ENCODE assay signal across 8 cellular contexts in genomic region chr17:77110006-77110374, GRCh38. TPM values are rescaled to one million over a fixed set of nuclear protein-coding genes. Genes with fewer than 3 reads are reported as not detected.
DNase-seq lines count a peak whose midpoint lies in the region; ATAC-seq and TF ChIP-seq lines count a peak whose summit lies in the region.

No MANE protein-coding gene starts in this region.

- H3K4me1 Mint-ChIP-seq in WTC11, result peaks cover 50% of the 10 kb centered on the region

- peaks cover 20% of the 10 kb centered on the region for H3K4me1 ChIP-seq in iPS-15b (ENCODE audit: control insufficient read depth, insufficient read depth, low read length)
- peaks cover 10 to 41% (median 27%) of the 10 kb centered on the region in 4 donors for H3K4me1 ChIP-seq in stomach

- no peaks in the 10 kb centered on the region for H3K36me3 ChIP-seq in iPS-15b (ENCODE audit: control insufficient read depth, insufficient read depth, low read length)
- H3K36me3 ChIP-seq in stomach, result no peaks in the 10 kb centered on the region

- no peaks in the 10 kb centered on the region for H3K36me3 Mint-ChIP-seq in WTC11

- no peak for TF ChIP-seq CTCF in WTC11 (IDR thresholded peaks at IDR 0.05)
- TF ChIP-seq CTCF in stomach (IDR thresholded peaks at IDR 0.05), result no peak

- no peaks in the 10 kb centered on the region for H3K27me3 ChIP-seq in iPS-15b (ENCODE audit: control insufficient read depth, insufficient read depth, low read length)
- H3K27me3 ChIP-seq in stomach, result no peaks in the 10 kb centered on the region

- TF ChIP-seq EP300 in stomach (IDR thresholded peaks at IDR 0.05), result no peak

- H3K27ac Mint-ChIP-seq in WTC11, result peak overlapping the region; percentile 96

- H3K27me3 Mint-ChIP-seq in WTC11 (ENCODE audit: low read depth), result no peaks in the 10 kb centered on the region

- H3K9me3 Mint-ChIP-seq in WTC11, result no peaks in the 10 kb centered on the region

- H3K27ac ChIP-seq in stomach, result peak overlapping the region; percentile 4 to 75 (median 69)

- H3K4me3 ChIP-seq in iPS-15b (ENCODE audit: low read depth, low read length) (no peak overlapping the region), stomach (no peak overlapping the region)

- POLR2A ChIA-PET in WTC11 (lab: Charles Lee), result no interaction called here

- TF ChIP-seq POLR2A in stomach (IDR thresholded peaks at IDR 0.05), result no peak

- peak; percentile 75 for DNase-seq in HT1080 (ENCODE audit: low read depth)
- DNase-seq in WTC11 (ENCODE audit: low spot score), result no peak
- DNase-seq in stomach, result no peak
- no peak for DNase-seq in NCI-H748 treated with DMSO at 0.1 percent for 48 hours (lab: John Stamatoyannopoulos, UW)
- DNase-seq in NCI-H82 (lab: John Stamatoyannopoulos, UW), result no peak
- DNase-seq in ecto neural progenitor cell (ENCODE audit: low spot score), result no peak

- WGBS in stomach, 5 donors, result 8 to 20% (median 12%) methylated on average over 4 of the region's 4 CpGs

- CTCF ChIA-PET in WTC11 (lab: Charles Lee), result interaction anchor here (0.6 to 1.5 kb wide), 5 partner anchors 9 to 105 kb away, joined by 3 to 9 read pairs (median 4); no protein-coding TSS in a partner anchor

- peak; percentile 36 for ATAC-seq in WTC11
- ATAC-seq in GM19452 (IDR thresholded peaks at IDR 0.05; ENCODE audit: unreplicated experiment), result no peak

- no peak overlapping the region for H3K4me3 Mint-ChIP-seq in WTC11

- H3K9ac ChIP-seq in iPS-15b (ENCODE audit: low read depth, low read length), result peak overlapping the region; percentile 9

- H3K9me3 ChIP-seq in iPS-15b (ENCODE audit: control insufficient read depth, insufficient read depth, low read length), result no peaks in the 10 kb centered on the region
- no peaks in the 10 kb centered on the region for H3K9me3 ChIP-seq in stomach

- intact Hi-C loops in stomach (cut with DNase I; ENCODE audit: low total_unique reads), result no loop called here

TF ChIP-seq in WTC11, 78 proteins besides CTCF, POLR2A, EP300 and RAD21:
- no peak for TF ChIP-seq NR2C2 (CRISPR knock-in tag; IDR thresholded peaks at IDR 0.05)
- 0 out of 2 replicates have a peak, but pooled peaks have one; percentile 15 for TF ChIP-seq FOXK1 (CRISPR knock-in tag; IDR thresholded peaks at IDR 0.05)

RNA-seq across cellular contexts. Expression of gene SEC14L1, which starts 30.8 kb away (rescaled TPM):
- total RNA-seq in HT1080 (2014; rRNA removed; shearing (Covaris generic)), result 27.6 and 30.6 TPM in 2 replicates
- polyA plus RNA-seq in HT1080 (2015; cell fraction: cytosol; rRNA removed), result 34.7 and 34.8 TPM in 2 replicates
- polyA plus RNA-seq in HT1080 (2015; cell fraction: nucleus; rRNA removed), result 24.7 and 29.0 TPM in 2 replicates
- total RNA-seq in WTC11 (2021), result 77.2 to 82.8 TPM (median 81.0 TPM) in 3 replicates
- total RNA-seq in stomach, result 100 to 1,000 TPM in 1 of 5 donors, 10 to 100 TPM in 3, 1 to 10 TPM in 1; 3.2 to 106 (median 60.1) TPM
- 10 to 100 TPM; 17.0 to 39.5 (median 30.2) TPM for polyA plus RNA-seq in stomach
